In the genomic region with DNA sequence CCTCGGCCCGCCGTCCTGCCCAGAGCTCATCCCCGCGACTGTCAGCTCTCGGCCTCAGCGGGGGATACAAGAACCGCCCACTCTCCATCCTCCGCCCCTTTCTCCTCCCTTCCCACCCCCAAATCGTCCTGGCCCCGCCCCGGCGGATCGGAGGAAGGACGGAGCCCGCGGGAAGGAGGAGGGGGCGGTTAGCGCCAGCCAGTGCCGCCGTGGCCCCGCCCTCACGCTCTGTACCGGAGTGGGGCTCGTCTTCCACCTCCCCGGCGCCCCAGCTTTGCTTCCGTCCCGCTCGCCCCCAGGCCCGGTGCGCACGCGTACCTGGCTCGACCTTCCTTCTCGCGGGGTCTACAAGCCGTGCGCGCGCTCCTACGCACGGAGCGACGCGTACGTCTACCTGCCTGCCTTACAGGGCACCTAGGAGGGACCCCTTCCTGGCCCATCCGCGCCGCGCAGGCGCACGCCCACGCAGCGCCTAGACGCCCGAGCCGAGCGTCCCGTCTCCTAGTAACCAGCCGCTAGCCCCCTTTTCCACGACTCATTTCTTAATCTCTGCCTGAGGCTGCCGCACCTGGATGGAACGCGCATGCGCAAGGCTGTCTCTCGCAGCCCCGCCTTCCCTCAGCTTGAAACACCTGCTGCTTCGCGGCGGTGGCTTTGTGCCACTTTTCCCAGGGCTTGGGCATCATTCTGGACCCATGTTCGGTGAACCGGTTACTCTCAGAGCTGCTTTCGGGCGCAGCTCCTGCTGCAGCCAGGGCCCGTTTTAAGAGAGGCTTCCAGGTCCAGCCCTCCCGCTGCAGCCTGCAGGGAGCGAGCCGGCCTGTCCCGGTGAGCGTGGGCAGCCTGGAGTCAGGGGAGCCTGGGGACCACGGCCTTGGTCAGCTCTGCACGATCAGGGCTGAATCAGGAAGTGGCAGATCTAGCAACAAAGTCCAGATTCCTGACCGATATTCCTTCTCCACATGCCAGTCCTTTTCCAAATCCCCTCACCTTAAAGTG, we compare ENCODE assay signal across 1 cellular context.
TF ChIP-seq lines count a peak whose summit lies in the region.

A gene with protein sequence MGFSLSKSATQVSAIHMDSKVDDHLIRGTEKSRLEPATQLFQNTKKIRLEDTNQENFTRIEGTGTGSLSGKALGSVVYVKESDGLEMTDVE (plus strand): TSS at position 598 of the 999 bp plus-strand sequence. CDS start 8,852 bp downstream, outside the sequence.

TF ChIP-seq in HepG2, 621 proteins besides CTCF, POLR2A, EP300 and RAD21 (continued from another document):
- TF ChIP-seq, protein P1, sequence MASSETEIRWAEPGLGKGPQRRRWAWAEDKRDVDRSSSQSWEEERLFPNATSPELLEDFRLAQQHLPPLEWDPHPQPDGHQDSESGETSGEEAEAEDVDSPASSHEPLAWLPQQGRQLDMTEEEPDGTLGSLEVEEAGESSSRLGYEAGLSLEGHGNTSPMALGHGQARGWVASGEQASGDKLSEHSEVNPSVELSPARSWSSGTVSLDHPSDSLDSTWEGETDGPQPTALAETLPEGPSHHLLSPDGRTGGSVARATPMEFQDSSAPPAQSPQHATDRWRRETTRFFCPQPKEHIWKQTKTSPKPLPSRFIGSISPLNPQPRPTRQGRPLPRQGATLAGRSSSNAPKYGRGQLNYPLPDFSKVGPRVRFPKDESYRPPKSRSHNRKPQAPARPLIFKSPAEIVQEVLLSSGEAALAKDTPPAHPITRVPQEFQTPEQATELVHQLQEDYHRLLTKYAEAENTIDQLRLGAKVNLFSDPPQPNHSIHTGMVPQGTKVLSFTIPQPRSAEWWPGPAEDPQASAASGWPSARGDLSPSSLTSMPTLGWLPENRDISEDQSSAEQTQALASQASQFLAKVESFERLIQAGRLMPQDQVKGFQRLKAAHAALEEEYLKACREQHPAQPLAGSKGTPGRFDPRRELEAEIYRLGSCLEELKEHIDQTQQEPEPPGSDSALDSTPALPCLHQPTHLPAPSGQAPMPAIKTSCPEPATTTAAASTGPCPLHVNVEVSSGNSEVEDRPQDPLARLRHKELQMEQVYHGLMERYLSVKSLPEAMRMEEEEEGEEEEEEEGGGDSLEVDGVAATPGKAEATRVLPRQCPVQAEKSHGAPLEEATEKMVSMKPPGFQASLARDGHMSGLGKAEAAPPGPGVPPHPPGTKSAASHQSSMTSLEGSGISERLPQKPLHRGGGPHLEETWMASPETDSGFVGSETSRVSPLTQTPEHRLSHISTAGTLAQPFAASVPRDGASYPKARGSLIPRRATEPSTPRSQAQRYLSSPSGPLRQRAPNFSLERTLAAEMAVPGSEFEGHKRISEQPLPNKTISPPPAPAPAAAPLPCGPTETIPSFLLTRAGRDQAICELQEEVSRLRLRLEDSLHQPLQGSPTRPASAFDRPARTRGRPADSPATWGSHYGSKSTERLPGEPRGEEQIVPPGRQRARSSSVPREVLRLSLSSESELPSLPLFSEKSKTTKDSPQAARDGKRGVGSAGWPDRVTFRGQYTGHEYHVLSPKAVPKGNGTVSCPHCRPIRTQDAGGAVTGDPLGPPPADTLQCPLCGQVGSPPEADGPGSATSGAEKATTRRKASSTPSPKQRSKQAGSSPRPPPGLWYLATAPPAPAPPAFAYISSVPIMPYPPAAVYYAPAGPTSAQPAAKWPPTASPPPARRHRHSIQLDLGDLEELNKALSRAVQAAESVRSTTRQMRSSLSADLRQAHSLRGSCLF (CRISPR knock-in tag; IDR thresholded peaks at IDR 0.05; ENCODE audit: borderline replicate concordance): no peak
- TF ChIP-seq ZBTB42 (CRISPR knock-in tag; IDR thresholded peaks at IDR 0.05): no peak
